Comparison of ENCODE assay signal across 8 cellular contexts in the genomic region with DNA sequence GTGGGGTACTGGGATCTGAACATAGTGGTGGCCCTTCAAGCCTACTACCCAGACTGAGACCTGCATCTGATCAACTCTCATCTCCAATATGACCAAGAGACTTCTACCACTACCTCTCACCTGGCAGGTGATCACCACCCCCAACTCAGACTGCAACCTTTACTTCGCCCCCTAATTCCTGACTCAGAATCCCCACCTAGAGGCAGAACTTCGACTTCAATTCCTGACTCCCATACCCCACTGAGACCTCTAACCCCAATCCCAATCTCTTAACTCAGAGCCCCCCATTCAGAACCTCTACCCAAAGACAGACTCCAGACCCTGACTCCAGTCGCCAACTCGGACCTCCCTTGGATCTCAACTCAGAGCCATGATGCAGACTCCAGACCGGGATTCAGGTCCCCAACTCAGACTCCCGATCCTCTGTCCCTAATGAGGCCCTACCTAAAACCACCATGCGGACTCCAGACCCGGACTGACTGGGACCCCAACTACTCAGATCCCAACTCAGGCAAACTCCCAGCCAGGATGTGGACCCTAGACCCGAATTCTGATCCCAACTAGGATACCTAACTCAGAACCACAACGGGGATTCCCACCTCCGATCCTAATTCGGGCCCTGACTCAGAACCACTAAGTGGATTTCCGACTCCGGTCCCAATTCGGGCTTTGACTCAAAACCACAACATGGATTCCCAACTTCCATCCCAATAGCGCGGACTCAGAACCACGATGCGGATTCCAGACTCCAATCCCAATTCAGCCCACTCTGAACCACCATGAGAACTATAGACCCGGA. TPM values are rescaled to one million over a fixed set of nuclear protein-coding genes. Genes with fewer than 3 reads are reported as not detected.
DNase-seq lines count a peak whose midpoint lies in the region; ATAC-seq and TF ChIP-seq lines count a peak whose summit lies in the region.

No MANE protein-coding gene starts in this region.

- peak overlapping the region; percentile 90 for H3K27ac Mint-ChIP-seq in Caco-2 (ENCODE audit: unreplicated experiment)

- H2AFZ ChIP-seq in PC-3 (ENCODE audit: low read length), result no peak overlapping the region

- H3K4me1 Mint-ChIP-seq in Caco-2 (ENCODE audit: low read depth, unreplicated experiment), result peaks cover 19% of the 10 kb centered on the region

- intact Hi-C loops in Caco-2 (cut with micrococcal nuclease; ENCODE audit: unreplicated experiment) (loop anchor here (2.0 to 5.0 kb wide), 3 partner anchors 44 to 186 kb away; partner anchors contain the start of gene CDKN1C), PC-3 (cut with micrococcal nuclease) (loop anchor here (5.0 kb wide), 1 partner anchor 166 kb away; no protein-coding TSS in a partner anchor)

- BruUV-seq in Caco-2 (replicated peaks; lab: Mats Ljungman, UMichigan) (no TSS peak), PC-3 (replicated peaks; lab: Mats Ljungman, UMichigan) (TSS peak; percentile 42)

- DNase-seq in Caco-2 (peak; percentile 32), PC-3 (peak; percentile 11), DMS153 treated with DMSO at 0.1 percent for 48 hours (lab: John Stamatoyannopoulos, UW; ENCODE audit: unreplicated experiment) (no peak), Ammon's horn (ENCODE audit: low spot score) (no peak), NCI-H226 (no peak)

- H3K9ac ChIP-seq in PC-3 (ENCODE audit: low read length), result peak overlapping the region; percentile 87

- peak overlapping the region; percentile 84 for H3K4me3 Mint-ChIP-seq in Caco-2 (ENCODE audit: unreplicated experiment)

- peaks cover 48% of the 10 kb centered on the region for H3K36me3 Mint-ChIP-seq in Caco-2 (ENCODE audit: insufficient read depth, unreplicated experiment)

- no peaks in the 10 kb centered on the region for H3K9me2 ChIP-seq in PC-3 (replicated peaks; ENCODE audit: low read length)

- H3K36me3 ChIP-seq in Caco-2 (ENCODE audit: control insufficient read depth, insufficient read depth, low read length), result peaks cover 3% of the 10 kb centered on the region
- H3K36me3 ChIP-seq in PC-3 (ENCODE audit: low read depth, low read length), result no peaks in the 10 kb centered on the region
- no peaks in the 10 kb centered on the region for H3K36me3 ChIP-seq in esophagus (ENCODE audit: control insufficient read depth in 2 of 2, insufficient read depth in 2 of 2, low read length in 1 of 2)
- H3K36me3 ChIP-seq in neutrophil, result no peaks in the 10 kb centered on the region

- peak overlapping the region; percentile 89 for H3K4me2 ChIP-seq in PC-3 (ENCODE audit: low read length)

- H3K79me2 ChIP-seq in PC-3 (ENCODE audit: low read length), result peaks cover 62% of the 10 kb centered on the region

- H3K4me1 ChIP-seq in Caco-2 (peaks cover 30% of the 10 kb centered on the region), PC-3 (ENCODE audit: insufficient read depth, low read length) (peaks cover 13% of the 10 kb centered on the region; the same call in 1 of the 2 replicates), esophagus (ENCODE audit: control insufficient read depth in 2 of 2, insufficient read depth in 2 of 2, low read length in 1 of 2) (no peaks in the 10 kb centered on the region), neutrophil (ENCODE audit: control insufficient read depth in 1 of 2, insufficient read depth in 1 of 2, low read depth in 1 of 2, low read length in 1 of 2) (peaks cover 23% of the 10 kb centered on the region in 2 experiments)

- H3K27me3 ChIP-seq in Caco-2 (replicated peaks; ENCODE audit: control insufficient read depth, insufficient read depth, low read length) (no peaks in the 10 kb centered on the region), PC-3 (ENCODE audit: low read length) (no peaks in the 10 kb centered on the region), esophagus (ENCODE audit: control insufficient read depth in 1 of 2, insufficient read depth in 2 of 2, low read length in 2 of 2) (no peaks in the 10 kb centered on the region), neutrophil (no peaks in the 10 kb centered on the region)

- CTCF ChIA-PET in Caco-2 (lab: Charles Lee) (interaction anchor here (1.0 kb wide), 1 partner anchor 193 kb away, joined by 3 read pairs; no protein-coding TSS in a partner anchor), PC-3 (lab: Charles Lee) (no interaction called here)

- H3F3A ChIP-seq in PC-3 (ENCODE audit: low read length, unreplicated experiment), result no peaks in the 10 kb centered on the region

- POLR2A ChIA-PET in Caco-2 (lab: Charles Lee) (interaction anchor here (0.6 kb wide), 2 partner anchors 80 to 282 kb away, joined by 3 to 4 read pairs; no protein-coding TSS in a partner anchor), PC-3 (lab: Charles Lee; ENCODE audit: unreplicated experiment) (no interaction called here)

- TF ChIP-seq CTCF in Caco-2 (IDR thresholded peaks at IDR 0.05; ENCODE audit: insufficient read depth in 1 of 2, low read depth in 1 of 2, low read length in 1 of 2, severe bottlenecking in 1 of 2, unreplicated experiment in 1 of 2), result peak in 1 of 2 experiments; percentile 36
- no peak for TF ChIP-seq CTCF in PC-3 (conservative IDR thresholded peaks at IDR 0.05; ENCODE audit: low read depth, low read length)
- no peak for TF ChIP-seq CTCF in neutrophil (IDR thresholded peaks at IDR 0.05)

- no peaks in the 10 kb centered on the region for H3K27me3 Mint-ChIP-seq in Caco-2 (ENCODE audit: insufficient read depth, unreplicated experiment)

- no peaks in the 10 kb centered on the region for H3K9me3 ChIP-seq in Caco-2
- H3K9me3 ChIP-seq in PC-3 (ENCODE audit: low read length), result no peaks in the 10 kb centered on the region
- H3K9me3 ChIP-seq in esophagus (ENCODE audit: control insufficient read depth in 2 of 2, insufficient read depth in 1 of 2, low read depth in 1 of 2, low read length in 1 of 2), result no peaks in the 10 kb centered on the region
- no peaks in the 10 kb centered on the region for H3K9me3 ChIP-seq in neutrophil

- H4K20me1 ChIP-seq in PC-3 (ENCODE audit: low read length), result peaks cover 39% of the 10 kb centered on the region

- ATAC-seq in PC-3, result no peak
- ATAC-seq in GM19328 (IDR thresholded peaks at IDR 0.05; ENCODE audit: unreplicated experiment), result no peak

- H3K4me3 ChIP-seq in Caco-2 (ENCODE audit: low read depth, low read length) (peak overlapping the region; percentile 92), PC-3 (ENCODE audit: low read length) (peak overlapping the region; percentile 94), esophagus (ENCODE audit: low read depth in 1 of 2, low read length in 2 of 2) (peak overlapping the region; percentile 57 to 77), neutrophil (ENCODE audit: low read depth in 1 of 2, low read length in 1 of 2) (peak overlapping the region; percentile 62 to 72)

- WGBS in esophagus, 2 donors, result 53 to 65% methylated on average over 20 of the region's 20 CpGs

- no peaks in the 10 kb centered on the region for H3K9me3 Mint-ChIP-seq in Caco-2 (ENCODE audit: unreplicated experiment)

- H3K27ac ChIP-seq in PC-3 (ENCODE audit: low read length), result no peak overlapping the region
- H3K27ac ChIP-seq in esophagus (ENCODE audit: low read depth in 2 of 2, low read length in 1 of 2), result no peak overlapping the region
- no peak overlapping the region for H3K27ac ChIP-seq in neutrophil

RNA-seq across cellular contexts. Expression of gene KCNQ1OT1, which starts 1.2 kb away (rescaled TPM):
- total RNA-seq in Caco-2 (2022) (7.5 and 8.2 TPM in 2 replicates), PC-3 (2014; rRNA removed) (1.5 and 1.7 TPM in 2 replicates)
- polyA plus RNA-seq in esophagus, result under 1 TPM; 0.04 to 0.51 TPM

Comparison
In these comparisons a context has a peak if more than half of its experiments do, and no peak if none do; other contexts are left out.
1. DNase-seq: peak in Caco-2 (2 of 2) and PC-3 (single experiment); none in DMS153 treated with DMSO at 0.1 percent for 48 hours (single experiment), Ammon's horn (single experiment) and NCI-H226 (single experiment).
2. Peak in every context shown above with its lines, with median percentiles within 50 percentile points of each other: H3K4me3 ChIP-seq.